Comparison of ENCODE assay signal across 10 cellular contexts in the genomic region with DNA sequence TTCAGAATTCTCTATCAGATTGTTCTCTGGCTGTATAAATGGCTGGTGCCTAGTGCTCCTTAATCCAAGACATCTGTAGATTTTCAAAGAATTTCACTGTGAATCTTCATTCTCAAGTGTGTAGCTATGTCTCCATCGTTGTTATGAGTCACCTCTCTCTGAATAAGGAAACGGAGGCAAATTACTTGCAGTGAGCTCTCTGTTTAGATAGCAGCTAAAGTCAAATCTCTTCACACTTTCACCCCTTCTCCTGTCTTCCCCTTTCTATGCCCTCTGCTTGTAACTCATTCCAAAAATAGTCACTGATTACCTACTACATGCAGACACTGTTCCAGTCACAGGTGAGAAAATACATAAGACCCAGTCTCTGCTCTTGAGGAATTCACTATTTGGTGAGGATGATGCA. TPM values are rescaled to one million over a fixed set of nuclear protein-coding genes. Genes with fewer than 3 reads are reported as not detected.
DNase-seq lines count a peak whose midpoint lies in the region; ATAC-seq lines count a peak whose summit lies in the region.
"Had no signal": no experiment of that assay in that cellular context is flagged by ENCODE, and none has a peak within 500 bp of the region (broad histone marks: within the 10 kb centered on the region; RNA-seq: fewer than 3 reads in every experiment).

No MANE protein-coding gene starts in this region.

- peak; percentile 61 for ATAC-seq in GM19438 (IDR thresholded peaks at IDR 0.05; ENCODE audit: low read depth, unreplicated experiment)
- ATAC-seq in HG03095 (IDR thresholded peaks at IDR 0.05; ENCODE audit: unreplicated experiment) = peak; percentile 94

- no peaks in the 10 kb centered on the region for H3K27me3 Mint-ChIP-seq in activated CD4-positive, alpha-beta T cell treated with anti-CD3 and anti-CD28 coated beads, Interleukin-2, amount 10 ng/mL, durations not matched to agents 7 days and 5 days

- CTCF ChIA-PET in activated CD4-positive, alpha-beta T cell treated with anti-CD3 and anti-CD28 coated beads, Interleukin-2, amount 10 ng/mL, durations not matched to agents 7 days and 5 days (lab: Charles Lee) = no interaction called here

- no peak overlapping the region for H3K4me3 ChIP-seq in adipocyte (ENCODE audit: low read length)

- peaks cover 22% of the 10 kb centered on the region for H3K4me1 ChIP-seq in adipocyte (ENCODE audit: control insufficient read depth, insufficient read depth, low read length)

- DNase-seq in EL = peak; percentile 60
- DNase-seq in adipocyte (ENCODE audit: low read depth) = peak; percentile 81
- DNase-seq in T-helper 9 cell = no peak
- DNase-seq in NCI-H524 (lab: John Stamatoyannopoulos, UW) = no peak
- no peak for DNase-seq in activated CD4-positive, alpha-beta T cell treated with anti-CD3 and anti-CD28 coated beads, Interleukin-2, amount 10 ng/mL, durations not matched to agents 7 days and 5 days
- DNase-seq in A172 (ENCODE audit: low spot score) = no peak
- DNase-seq: NCI-H524 treated with DMSO at 0.1 percent for 48 hours had no signal

- H3K36me3 Mint-ChIP-seq in activated CD4-positive, alpha-beta T cell treated with anti-CD3 and anti-CD28 coated beads, Interleukin-2, amount 10 ng/mL, durations not matched to agents 7 days and 5 days (ENCODE audit: low read depth) = peaks cover 25% of the 10 kb centered on the region

- H3K9me3 ChIP-seq in adipocyte (ENCODE audit: control insufficient read depth, low read length) = no peaks in the 10 kb centered on the region

- H3K4me1 Mint-ChIP-seq in activated CD4-positive, alpha-beta T cell treated with anti-CD3 and anti-CD28 coated beads, Interleukin-2, amount 10 ng/mL, durations not matched to agents 7 days and 5 days = no peaks in the 10 kb centered on the region

- no peaks in the 10 kb centered on the region for H3K9me3 Mint-ChIP-seq in activated CD4-positive, alpha-beta T cell treated with anti-CD3 and anti-CD28 coated beads, Interleukin-2, amount 10 ng/mL, durations not matched to agents 7 days and 5 days

- no peak overlapping the region for H3K9ac ChIP-seq in adipocyte (ENCODE audit: low read length)

- no peak overlapping the region for H3K27ac Mint-ChIP-seq in activated CD4-positive, alpha-beta T cell treated with anti-CD3 and anti-CD28 coated beads, Interleukin-2, amount 10 ng/mL, durations not matched to agents 7 days and 5 days

- no peak overlapping the region for H3K4me3 Mint-ChIP-seq in activated CD4-positive, alpha-beta T cell treated with anti-CD3 and anti-CD28 coated beads, Interleukin-2, amount 10 ng/mL, durations not matched to agents 7 days and 5 days

- H3K27me3 ChIP-seq in adipocyte (replicated peaks; ENCODE audit: control insufficient read depth, insufficient read depth, low read length) = no peaks in the 10 kb centered on the region

- POLR2A ChIA-PET in activated CD4-positive, alpha-beta T cell treated with anti-CD3 and anti-CD28 coated beads, Interleukin-2, amount 10 ng/mL, durations not matched to agents 7 days and 5 days (lab: Charles Lee) = no interaction called here

- no peaks in the 10 kb centered on the region for H3K36me3 ChIP-seq in adipocyte (ENCODE audit: control insufficient read depth, insufficient read depth, low read length, severe bottlenecking)

RNA-seq across cellular contexts. Expression of gene CHML, which starts 39.7 kb away (rescaled TPM):
- total RNA-seq in activated CD4-positive, alpha-beta T cell treated with anti-CD3 and anti-CD28 coated beads, Interleukin-2, amount 10 ng/mL, durations not matched to agents 7 days and 5 days = 10 to 100 TPM; 13.0 to 16.3 TPM
- total RNA-seq in A172 (2014; rRNA removed; shearing (Covaris generic)) = 45.7 and 55.4 TPM in 2 replicates

RNA-seq across cellular contexts. Expression of gene OPN3, which starts 39.7 kb away (rescaled TPM):
- 10 to 100 TPM; 17.2 to 18.1 TPM for total RNA-seq in activated CD4-positive, alpha-beta T cell treated with anti-CD3 and anti-CD28 coated beads, Interleukin-2, amount 10 ng/mL, durations not matched to agents 7 days and 5 days
- total RNA-seq in A172 (2014; rRNA removed; shearing (Covaris generic)) = 12.1 and 22.8 TPM in 2 replicates

RNA-seq across cellular contexts. Expression of gene WDR64, which starts 51.6 kb away (rescaled TPM):
- under 1 TPM; 0.21 to 0.22 TPM for total RNA-seq in activated CD4-positive, alpha-beta T cell treated with anti-CD3 and anti-CD28 coated beads, Interleukin-2, amount 10 ng/mL, durations not matched to agents 7 days and 5 days
- total RNA-seq in A172 (2014; rRNA removed; shearing (Covaris generic)) = not detected in 2 replicates
- total RNA-seq: skeletal muscle tissue had no signal

Comparison
In these comparisons a context has a peak if more than half of its experiments do, and no peak if none do; other contexts are left out.
1. DNase-seq: peak in EL (single experiment) and adipocyte (single experiment); none in T-helper 9 cell (single experiment), NCI-H524 (0 of 2), activated CD4-positive, alpha-beta T cell treated with anti-CD3 and anti-CD28 coated beads, Interleukin-2, amount 10 ng/mL, durations not matched to agents 7 days and 5 days (single experiment) and A172 (single experiment).